Comparison of ENCODE assay signal across 8 cellular contexts in the genomic region with DNA sequence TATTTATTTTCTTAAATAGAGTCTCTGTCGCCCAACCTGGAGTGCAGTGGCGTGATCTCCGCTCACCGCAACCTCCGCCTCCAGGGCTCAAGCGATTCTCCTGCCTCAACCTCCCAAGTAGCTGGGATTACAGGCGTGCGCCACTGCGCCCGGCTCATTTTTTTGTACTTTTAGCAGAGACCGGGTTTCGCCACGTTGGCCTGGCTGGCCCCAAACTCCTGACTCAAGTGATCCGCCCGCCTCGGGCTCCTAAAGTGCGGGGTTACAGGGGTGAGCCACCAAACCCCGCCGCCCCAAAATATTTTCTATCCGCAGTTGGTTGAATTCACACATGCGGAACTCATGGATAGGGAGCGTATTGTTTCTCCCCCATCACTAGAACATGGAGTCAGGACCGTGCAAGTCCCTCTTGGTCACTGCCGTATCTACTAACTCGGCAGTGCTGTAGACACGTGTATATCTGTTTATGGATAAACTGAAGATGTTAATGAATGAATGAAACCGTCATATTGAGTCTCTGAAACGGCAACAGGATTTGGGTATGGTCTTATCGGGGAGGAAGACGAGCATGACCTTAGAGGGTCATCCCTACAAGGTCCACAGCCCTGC. TPM values are rescaled to one million over a fixed set of nuclear protein-coding genes. Genes with fewer than 3 reads are reported as not detected.
DNase-seq lines count a peak whose midpoint lies in the region; ATAC-seq and TF ChIP-seq lines count a peak whose summit lies in the region.

No MANE protein-coding gene starts in this region.

- no peak overlapping the region for H2AFZ ChIP-seq in OCI-LY1 (ENCODE audit: low read length)

- peak overlapping the region; percentile 94 for H3K27ac Mint-ChIP-seq in endodermal cell
- peak overlapping the region; percentile 13 for H3K27ac Mint-ChIP-seq in neural crest cell (ENCODE audit: unreplicated experiment)

- no peaks in the 10 kb centered on the region for H3F3A ChIP-seq in OCI-LY1 (ENCODE audit: insufficient read depth, low read length)

- H3K4me1 Mint-ChIP-seq in endodermal cell: peaks cover 38% of the 10 kb centered on the region
- peaks cover 47% of the 10 kb centered on the region for H3K4me1 Mint-ChIP-seq in neural crest cell

- no peaks in the 10 kb centered on the region for H3K27me3 ChIP-seq in OCI-LY1 (ENCODE audit: insufficient read depth, low read length)
- H3K27me3 ChIP-seq in endodermal cell (ENCODE audit: control insufficient read depth, insufficient read depth, low read length, poor library complexity, severe bottlenecking): no peaks in the 10 kb centered on the region

- no peaks in the 10 kb centered on the region for H4K20me1 ChIP-seq in OCI-LY1 (ENCODE audit: insufficient read depth, low read length)

- H3K9me2 ChIP-seq in OCI-LY1 (ENCODE audit: low read depth, low read length): no peaks in the 10 kb centered on the region

- H3K9ac ChIP-seq in OCI-LY1 (ENCODE audit: low read length) (peak overlapping the region; percentile 98), endodermal cell (ENCODE audit: extremely low read depth, low read length, poor library complexity, severe bottlenecking) (peak overlapping the region; percentile 82)

- in situ Hi-C loops in GM13977 (cut with MboI; ENCODE audit: low pct_unique_long_range_greater_than_20kb, low sequenced_read_pairs, unreplicated experiment): loop anchor here (25.0 kb wide), 1 partner anchor 821 kb away; no protein-coding TSS in a partner anchor

- H3K36me3 ChIP-seq in OCI-LY1 (ENCODE audit: insufficient read depth, low read length) (no peaks in the 10 kb centered on the region), endodermal cell (ENCODE audit: control insufficient read depth, insufficient read depth, low read length) (no peaks in the 10 kb centered on the region)

- H3K9me3 Mint-ChIP-seq in endodermal cell (no peaks in the 10 kb centered on the region), neural crest cell (no peaks in the 10 kb centered on the region)

- H3K4me1 ChIP-seq in OCI-LY1 (ENCODE audit: insufficient read depth, low read length, severe bottlenecking): peaks cover 54% of the 10 kb centered on the region
- H3K4me1 ChIP-seq in endodermal cell (ENCODE audit: control insufficient read depth, insufficient read depth, low read length): peaks cover 10% of the 10 kb centered on the region

- ATAC-seq in GM18858 (IDR thresholded peaks at IDR 0.05; ENCODE audit: unreplicated experiment): no peak

- H3K9me3 ChIP-seq in OCI-LY1 (ENCODE audit: low read length) (no peaks in the 10 kb centered on the region), endodermal cell (ENCODE audit: control insufficient read depth, low read length) (no peaks in the 10 kb centered on the region)

- H3K4me3 Mint-ChIP-seq in endodermal cell (peak overlapping the region; percentile 91), neural crest cell (peak overlapping the region; percentile 97)

- H3K4me2 ChIP-seq in OCI-LY1 (ENCODE audit: low read length): peak overlapping the region; percentile 96

- TF ChIP-seq CTCF in OCI-LY1 (IDR thresholded peaks at IDR 0.05; ENCODE audit: low read length): no peak
- TF ChIP-seq CTCF in endodermal cell (conservative IDR thresholded peaks at IDR 0.05): no peak
- no peak for TF ChIP-seq CTCF in neural crest cell (conservative IDR thresholded peaks at IDR 0.05)
- no peak for TF ChIP-seq CTCF in GM13977 (IDR thresholded peaks at IDR 0.05; ENCODE audit: extremely low read depth, insufficient read depth, missing control alignments)

- H3K27ac ChIP-seq in OCI-LY1 (ENCODE audit: low read depth, low read length, poor library complexity, severe bottlenecking): peak overlapping the region; percentile 94
- H3K27ac ChIP-seq in endodermal cell (ENCODE audit: low read depth, low read length): no peak overlapping the region

- H3K36me3 Mint-ChIP-seq in endodermal cell (ENCODE audit: low read depth) (peaks cover 3% of the 10 kb centered on the region), neural crest cell (ENCODE audit: low read depth) (peaks cover 2% of the 10 kb centered on the region)

- peaks cover 38% of the 10 kb centered on the region for H3K79me2 ChIP-seq in OCI-LY1 (ENCODE audit: insufficient read depth, low read length)

- DNase-seq in EH (ENCODE audit: low read depth): peak; percentile 13
- peak; percentile 52 for DNase-seq in endodermal cell
- DNase-seq in neural crest cell (ENCODE audit: low read depth, low spot score): no peak
- DNase-seq in NCI-H2171 treated with DMSO at 0.1 percent for 48 hours (lab: John Stamatoyannopoulos, UW): no peak
- no peak for DNase-seq in 8988T
- no peak for DNase-seq in GM13977 (ENCODE audit: low spot score)

- peak overlapping the region; percentile 98 for H3K4me3 ChIP-seq in OCI-LY1 (ENCODE audit: low read depth, low read length, poor library complexity, severe bottlenecking)
- H3K4me3 ChIP-seq in endodermal cell (ENCODE audit: low read length): peak overlapping the region; percentile 85

- WGBS in endodermal cell (ENCODE audit: insufficient coverage in 1 of 2, insufficient read length in 1 of 2), 2 experiments: 62 to 65% methylated on average over 22 to 30 of the region's 30 CpGs

- no peaks in the 10 kb centered on the region for H3K27me3 Mint-ChIP-seq in endodermal cell (ENCODE audit: insufficient read depth)
- no peaks in the 10 kb centered on the region for H3K27me3 Mint-ChIP-seq in neural crest cell (ENCODE audit: low read depth)

RNA-seq across cellular contexts. Expression of a gene that starts 0.9 kb away (rescaled TPM):
- 10 to 100 TPM; 13.2 to 13.8 TPM for total RNA-seq in endodermal cell
- 22.0 TPM for polyA plus RNA-seq in endodermal cell (2013, experiment 1 of 2)
- polyA plus RNA-seq in endodermal cell (2013, experiment 2 of 2): 22.1 TPM
- 21.1 and 22.3 TPM in 2 replicates for total RNA-seq in neural crest cell

RNA-seq across cellular contexts. Expression of a gene that starts 2.0 kb away (rescaled TPM):
- total RNA-seq in endodermal cell: 1 to 10 TPM; 9.2 to 9.5 TPM
- 5.1 TPM for polyA plus RNA-seq in endodermal cell (2013, experiment 1 of 2)
- 5.3 TPM for polyA plus RNA-seq in endodermal cell (2013, experiment 2 of 2)
- total RNA-seq in neural crest cell: 8.5 and 8.8 TPM in 2 replicates

Comparison
In these comparisons a context has a peak if more than half of its experiments do, and no peak if none do; other contexts are left out.
1. DNase-seq: peak in EH (single experiment) and endodermal cell (single experiment); none in neural crest cell (single experiment), NCI-H2171 treated with DMSO at 0.1 percent for 48 hours (single experiment), 8988T (single experiment) and GM13977 (single experiment).